Comparison of ENCODE assay signal across 27 cellular contexts in genomic region chr2:1300284-1300683, GRCh38.
A peak's percentile ranks its signal among the peaks of the same experiment; 100 is the strongest.
DNase-seq lines count a peak whose midpoint lies in the region; ATAC-seq, FAIRE-seq and TF ChIP-seq lines count a peak whose summit lies in the region.
"Had no signal": no experiment of that assay in that cellular context is flagged by ENCODE, and none has a peak within 500 bp of the region (broad histone marks: within the 10 kb centered on the region; RNA-seq: fewer than 3 reads in every experiment).

No MANE protein-coding gene starts in this region.

- H3K4me1 ChIP-seq in GM23338 (ENCODE audit: insufficient read depth): no peaks in the 10 kb centered on the region
- H3K4me1 ChIP-seq: BE2C, BLaER1 had no signal

- no peak overlapping the region for H3K4me2 ChIP-seq in GM23338
- H3K4me2 ChIP-seq: BLaER1 had no signal

- no peaks in the 10 kb centered on the region for H4K20me1 ChIP-seq in GM23338 (replicated peaks; ENCODE audit: insufficient read depth)
- H4K20me1 ChIP-seq: BLaER1 had no signal

- H3K9me3 Mint-ChIP-seq in GM23338 (no peaks in the 10 kb centered on the region), endothelial cell (ENCODE audit: unreplicated experiment) (no peaks in the 10 kb centered on the region)
- H3K9me3 Mint-ChIP-seq in activated CD8-positive, alpha-beta memory T cell treated with anti-CD3 and anti-CD28 coated beads, Interleukin-2, amount 10 ng/mL, durations not matched to agents 7 days and 5 days (ENCODE audit: low read depth): no peaks in the 10 kb centered on the region

- H3K27me3 ChIP-seq in GM23338 (ENCODE audit: insufficient read depth) (no peaks in the 10 kb centered on the region), bronchial epithelial cell (ENCODE audit: control insufficient read depth, insufficient read depth, low read length) (no peaks in the 10 kb centered on the region)
- H3K27me3 ChIP-seq: BE2C, BLaER1 had no signal

- H3K27me3 Mint-ChIP-seq in GM23338 (ENCODE audit: insufficient read depth, low read depth, poor library complexity) (peaks cover 2% of the 10 kb centered on the region), endothelial cell (ENCODE audit: unreplicated experiment) (no peaks in the 10 kb centered on the region)
- no peaks in the 10 kb centered on the region for H3K27me3 Mint-ChIP-seq in activated CD8-positive, alpha-beta memory T cell treated with anti-CD3 and anti-CD28 coated beads, Interleukin-2, amount 10 ng/mL, durations not matched to agents 7 days and 5 days
- H3K27me3 Mint-ChIP-seq: CD4-positive, CD25-positive, alpha-beta regulatory T cell had no signal

- no peaks in the 10 kb centered on the region; the same call in 1 of the 3 replicates for H3K4me1 Mint-ChIP-seq in GM23338
- peaks cover 6% of the 10 kb centered on the region for H3K4me1 Mint-ChIP-seq in endothelial cell (ENCODE audit: unreplicated experiment)
- no peaks in the 10 kb centered on the region for H3K4me1 Mint-ChIP-seq in activated CD8-positive, alpha-beta memory T cell treated with anti-CD3 and anti-CD28 coated beads, Interleukin-2, amount 10 ng/mL, durations not matched to agents 7 days and 5 days
- H3K4me1 Mint-ChIP-seq: CD8-positive, alpha-beta memory T cell had no signal

- no peak overlapping the region for H3K4me3 Mint-ChIP-seq in GM23338
- no peak overlapping the region for H3K4me3 Mint-ChIP-seq in endothelial cell (ENCODE audit: unreplicated experiment)
- no peak overlapping the region for H3K4me3 Mint-ChIP-seq in activated CD8-positive, alpha-beta memory T cell treated with anti-CD3 and anti-CD28 coated beads, Interleukin-2, amount 10 ng/mL, durations not matched to agents 7 days and 5 days
- H3K4me3 Mint-ChIP-seq: CD14-positive monocyte; CD4-positive, alpha-beta memory T cell; CD4-positive, CD25-positive, alpha-beta regulatory T cell; CD8-positive, alpha-beta memory T cell had no signal

- DNase-seq in GM23338 (ENCODE audit: low spot score) (no peak), bronchial epithelial cell (ENCODE audit: low read depth) (no peak), endothelial cell (ENCODE audit: low spot score) (no peak), mesenteric fat pad (ENCODE audit: low spot score) (peak; percentile 72), DMS79 treated with DMSO at 0.1 percent for 48 hours (lab: John Stamatoyannopoulos, UW) (no peak), germinal center (ENCODE audit: low spot score) (no peak)
- DNase-seq in stimulated activated CD4-positive, alpha-beta T cell treated with anti-CD3 and anti-CD28 coated beads, Interleukin-12 subunit alpha, Interleukin-12 subunit beta, amount 100 ng/mL, for 4 hours: no peak
- no peak for DNase-seq in activated CD8-positive, alpha-beta memory T cell treated with anti-CD3 and anti-CD28 coated beads, Interleukin-2, amount 10 ng/mL, durations not matched to agents 7 days and 5 days
- DNase-seq: 8988T; ACHN; BE2C; C1 segment of cervical spinal cord; CD4-positive, alpha-beta memory T cell; CD4-positive, CD25-positive, alpha-beta regulatory T cell; CD8-positive, alpha-beta memory T cell; COR-L47; DMS 273 treated with DMSO at 0.1 percent for 48 hours; DMS153; DMS53; DMS79; GF-D8 had no signal

- FAIRE-seq in bronchial epithelial cell (lab: Jason Lieb, UNC): peak; percentile 55
- FAIRE-seq: A204.1, G401.6, GM12891, GM19239 had no signal

- H3K79me2 ChIP-seq in GM23338 (replicated peaks; ENCODE audit: insufficient read depth): no peaks in the 10 kb centered on the region

- H2AFZ ChIP-seq in GM23338: no peak overlapping the region

- no peak for ATAC-seq in GM23338
- ATAC-seq in activated CD8-positive, alpha-beta memory T cell treated with anti-CD3 and anti-CD28 coated beads, Interleukin-2, amount 10 ng/mL, durations not matched to agents 7 days and 5 days: no peak

- H3K36me3 ChIP-seq in GM23338 (ENCODE audit: insufficient read depth) (no peaks in the 10 kb centered on the region), bronchial epithelial cell (ENCODE audit: control insufficient read depth, insufficient read depth, low read length) (no peaks in the 10 kb centered on the region)
- H3K36me3 ChIP-seq: BE2C, BLaER1 had no signal

- no peaks in the 10 kb centered on the region for H3K9me2 ChIP-seq in GM23338 (ENCODE audit: insufficient read depth)

- H3K27ac ChIP-seq in GM23338 (ENCODE audit: low read depth): no peak overlapping the region
- H3K27ac ChIP-seq: BLaER1 had no signal

- H3K36me3 Mint-ChIP-seq in GM23338 (ENCODE audit: low read depth): no peaks in the 10 kb centered on the region; the same call in 2 of the 3 replicates
- peaks cover 3% of the 10 kb centered on the region for H3K36me3 Mint-ChIP-seq in endothelial cell (ENCODE audit: low read depth, unreplicated experiment)
- H3K36me3 Mint-ChIP-seq in activated CD8-positive, alpha-beta memory T cell treated with anti-CD3 and anti-CD28 coated beads, Interleukin-2, amount 10 ng/mL, durations not matched to agents 7 days and 5 days: no peaks in the 10 kb centered on the region
- H3K36me3 Mint-ChIP-seq: CD14-positive monocyte; CD4-positive, alpha-beta memory T cell; CD4-positive, CD25-positive, alpha-beta regulatory T cell; CD8-positive, alpha-beta memory T cell had no signal

- CTCF ChIA-PET in activated CD8-positive, alpha-beta memory T cell treated with anti-CD3 and anti-CD28 coated beads, Interleukin-2, amount 10 ng/mL, durations not matched to agents 7 days and 5 days (lab: Charles Lee): interaction anchor here (1.2 kb wide), 1 partner anchor 15 kb away, joined by 3 read pairs; no protein-coding TSS in a partner anchor

- H3K4me3 ChIP-seq in GM23338: no peak overlapping the region
- H3K4me3 ChIP-seq in bronchial epithelial cell (ENCODE audit: low read depth, low read length): no peak overlapping the region
- H3K4me3 ChIP-seq: BLaER1 had no signal

- no peaks in the 10 kb centered on the region for H3F3A ChIP-seq in GM23338 (replicated peaks; ENCODE audit: low read depth)

- peak overlapping the region; percentile 27; the same call in 1 of the 2 replicates for H3K27ac Mint-ChIP-seq in GM23338
- peak overlapping the region; percentile 3 for H3K27ac Mint-ChIP-seq in endothelial cell (ENCODE audit: unreplicated experiment)
- no peak overlapping the region for H3K27ac Mint-ChIP-seq in activated CD8-positive, alpha-beta memory T cell treated with anti-CD3 and anti-CD28 coated beads, Interleukin-2, amount 10 ng/mL, durations not matched to agents 7 days and 5 days
- H3K27ac Mint-ChIP-seq: CD14-positive monocyte; CD4-positive, alpha-beta memory T cell; CD4-positive, CD25-positive, alpha-beta regulatory T cell; CD8-positive, alpha-beta memory T cell had no signal

- TF ChIP-seq CTCF in GM23338 (conservative IDR thresholded peaks at IDR 0.05; ENCODE audit: low read depth in 2 of 2) (no peak), bronchial epithelial cell (IDR thresholded peaks at IDR 0.05; ENCODE audit: insufficient read depth, low read length, severe bottlenecking) (no peak), endothelial cell (IDR thresholded peaks at IDR 0.05; ENCODE audit: unreplicated experiment) (no peak)

TF ChIP-seq in GM23338, 12 proteins besides CTCF, POLR2A, EP300 and RAD21 (continues in another document):
- TF ChIP-seq JUNB (IDR thresholded peaks at IDR 0.05; ENCODE audit: unreplicated experiment) (no peak), EZH2 (IDR thresholded peaks at IDR 0.05; ENCODE audit: low read depth, unreplicated experiment) (no peak), EZH2phosphoT487 (IDR thresholded peaks at IDR 0.05; ENCODE audit: unreplicated experiment) (no peak), ETS1 (IDR thresholded peaks at IDR 0.05) (no peak), ZNF331 (CRISPR knock-in tag; IDR thresholded peaks at IDR 0.05; ENCODE audit: low read depth) (no peak), STAT1 (IDR thresholded peaks at IDR 0.05; ENCODE audit: unreplicated experiment) (no peak), CREB1 (CRISPR knock-in tag; IDR thresholded peaks at IDR 0.05; ENCODE audit: low read depth) (no peak)
- TF ChIP-seq, protein P1, sequence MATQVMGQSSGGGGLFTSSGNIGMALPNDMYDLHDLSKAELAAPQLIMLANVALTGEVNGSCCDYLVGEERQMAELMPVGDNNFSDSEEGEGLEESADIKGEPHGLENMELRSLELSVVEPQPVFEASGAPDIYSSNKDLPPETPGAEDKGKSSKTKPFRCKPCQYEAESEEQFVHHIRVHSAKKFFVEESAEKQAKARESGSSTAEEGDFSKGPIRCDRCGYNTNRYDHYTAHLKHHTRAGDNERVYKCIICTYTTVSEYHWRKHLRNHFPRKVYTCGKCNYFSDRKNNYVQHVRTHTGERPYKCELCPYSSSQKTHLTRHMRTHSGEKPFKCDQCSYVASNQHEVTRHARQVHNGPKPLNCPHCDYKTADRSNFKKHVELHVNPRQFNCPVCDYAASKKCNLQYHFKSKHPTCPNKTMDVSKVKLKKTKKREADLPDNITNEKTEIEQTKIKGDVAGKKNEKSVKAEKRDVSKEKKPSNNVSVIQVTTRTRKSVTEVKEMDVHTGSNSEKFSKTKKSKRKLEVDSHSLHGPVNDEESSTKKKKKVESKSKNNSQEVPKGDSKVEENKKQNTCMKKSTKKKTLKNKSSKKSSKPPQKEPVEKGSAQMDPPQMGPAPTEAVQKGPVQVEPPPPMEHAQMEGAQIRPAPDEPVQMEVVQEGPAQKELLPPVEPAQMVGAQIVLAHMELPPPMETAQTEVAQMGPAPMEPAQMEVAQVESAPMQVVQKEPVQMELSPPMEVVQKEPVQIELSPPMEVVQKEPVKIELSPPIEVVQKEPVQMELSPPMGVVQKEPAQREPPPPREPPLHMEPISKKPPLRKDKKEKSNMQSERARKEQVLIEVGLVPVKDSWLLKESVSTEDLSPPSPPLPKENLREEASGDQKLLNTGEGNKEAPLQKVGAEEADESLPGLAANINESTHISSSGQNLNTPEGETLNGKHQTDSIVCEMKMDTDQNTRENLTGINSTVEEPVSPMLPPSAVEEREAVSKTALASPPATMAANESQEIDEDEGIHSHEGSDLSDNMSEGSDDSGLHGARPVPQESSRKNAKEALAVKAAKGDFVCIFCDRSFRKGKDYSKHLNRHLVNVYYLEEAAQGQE (IDR thresholded peaks at IDR 0.05; ENCODE audit: unreplicated experiment): no peak
